ENCODE assay signal across 24 cellular contexts in the genomic region with DNA sequence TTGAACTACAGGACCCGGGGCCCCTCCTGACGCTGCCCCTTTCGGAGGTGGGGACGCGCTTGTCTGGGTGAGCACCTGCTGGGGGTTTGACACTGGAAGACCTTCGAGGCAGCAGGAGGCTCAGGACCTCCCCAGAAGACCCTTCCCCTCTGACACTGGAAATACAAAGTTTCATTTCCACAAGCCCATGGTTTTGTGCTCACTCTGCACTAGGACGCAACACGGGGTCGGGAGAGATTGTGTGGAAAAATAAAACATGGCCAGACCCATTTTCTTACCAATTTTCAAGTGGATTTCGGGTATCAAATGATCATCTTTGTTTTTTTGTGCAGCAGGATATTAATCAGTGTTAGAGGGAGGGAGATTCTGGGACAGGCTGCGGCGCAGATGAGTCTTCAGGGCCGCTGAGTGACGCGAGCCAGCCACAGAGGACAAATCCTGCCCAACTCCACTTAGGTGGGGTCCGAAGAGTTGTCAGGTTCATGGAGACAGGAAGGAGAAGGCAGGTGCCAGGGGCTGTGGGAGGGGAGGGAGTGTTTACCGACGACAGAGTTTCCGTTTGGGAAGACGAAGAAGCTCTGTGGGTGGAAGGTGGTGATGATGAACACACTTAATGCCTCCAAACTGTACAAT.
"Had no signal": no experiment of that assay in that cellular context is flagged by ENCODE, and none has a peak within 500 bp of the region (broad histone marks: within the 10 kb centered on the region; RNA-seq: fewer than 3 reads in every experiment).

No MANE protein-coding gene starts in this region.

- DNase-seq: activated CD4-positive, alpha-beta T cell treated with anti-CD3 and anti-CD28 coated beads, Interleukin-2, amount 10 ng/mL, durations not matched to agents 24 days and 14 days; activated CD8-positive, alpha-beta memory T cell treated with anti-CD3 and anti-CD28 coated beads, Interleukin-2, amount 10 ng/mL, durations not matched to agents 7 days and 5 days; activated CD8-positive, alpha-beta T cell treated with anti-CD3 and anti-CD28 coated beads for 36 hours; activated gamma-delta T cell treated with Interleukin-2 at 50 U/mL for 16 hours; activated T-cell treated with anti-CD3 and anti-CD28 coated beads for 4 hours; anterior cingulate cortex; brain microvascular endothelial cell; colonic mucosa; esophagus squamous epithelium; left colon; naive thymus-derived CD4-positive, alpha-beta T cell; occipital lobe; stimulated activated CD4-positive, alpha-beta T cell treated with anti-CD3 and anti-CD28 coated beads, Interleukin-4, amount 100 ng/mL, for 1 hour; stimulated activated naive CD4-positive, alpha-beta T cell; upper lobe of right lung had no signal

- H3K27ac Mint-ChIP-seq: activated CD4-positive, alpha-beta T cell treated with anti-CD3 and anti-CD28 coated beads, Interleukin-2, amount 10 ng/mL, durations not matched to agents 24 days and 14 days; activated CD8-positive, alpha-beta memory T cell treated with anti-CD3 and anti-CD28 coated beads, Interleukin-2, amount 10 ng/mL, durations not matched to agents 7 days and 5 days; activated CD8-positive, alpha-beta T cell treated with anti-CD3 and anti-CD28 coated beads for 36 hours; activated naive CD4-positive, alpha-beta T cell treated with anti-CD3 and anti-CD28 coated beads, Interleukin-2, amount 50 U/mL, for 24 hours; naive thymus-derived CD4-positive, alpha-beta T cell had no signal

- H3K36me3 ChIP-seq: brain microvascular endothelial cell, colonic mucosa, esophagus squamous epithelium, gastroesophageal sphincter, heart left ventricle, thoracic aorta, upper lobe of right lung had no signal

- H3K4me3 Mint-ChIP-seq: activated CD4-positive, alpha-beta T cell treated with anti-CD3 and anti-CD28 coated beads, Interleukin-2, amount 10 ng/mL, durations not matched to agents 24 days and 14 days; activated CD8-positive, alpha-beta memory T cell treated with anti-CD3 and anti-CD28 coated beads, Interleukin-2, amount 10 ng/mL, durations not matched to agents 7 days and 5 days; activated CD8-positive, alpha-beta T cell treated with anti-CD3 and anti-CD28 coated beads for 36 hours; activated naive CD4-positive, alpha-beta T cell treated with anti-CD3 and anti-CD28 coated beads, Interleukin-2, amount 50 U/mL, for 24 hours; central memory CD8-positive, alpha-beta T cell; naive thymus-derived CD4-positive, alpha-beta T cell had no signal

- H3K9me3 Mint-ChIP-seq: activated naive CD4-positive, alpha-beta T cell treated with anti-CD3 and anti-CD28 coated beads, Interleukin-2, amount 50 U/mL, for 24 hours had no signal

- H3K4me1 Mint-ChIP-seq: activated CD4-positive, alpha-beta T cell treated with anti-CD3 and anti-CD28 coated beads, Interleukin-2, amount 10 ng/mL, durations not matched to agents 24 days and 14 days; activated CD8-positive, alpha-beta memory T cell treated with anti-CD3 and anti-CD28 coated beads, Interleukin-2, amount 10 ng/mL, durations not matched to agents 7 days and 5 days; activated naive CD4-positive, alpha-beta T cell treated with anti-CD3 and anti-CD28 coated beads, Interleukin-2, amount 50 U/mL, for 24 hours; central memory CD8-positive, alpha-beta T cell; naive thymus-derived CD4-positive, alpha-beta T cell had no signal

- ATAC-seq: activated CD4-positive, CD25-positive, alpha-beta regulatory T cell treated with anti-CD3 and anti-CD28 coated beads, Interleukin-2, amount 50 U/mL, for 24 hours; activated CD8-positive, alpha-beta memory T cell treated with anti-CD3 and anti-CD28 coated beads, Interleukin-2, amount 10 ng/mL, durations not matched to agents 7 days and 5 days; activated CD8-positive, alpha-beta T cell treated with anti-CD3 and anti-CD28 coated beads for 36 hours; gastroesophageal sphincter; heart left ventricle; left colon; naive thymus-derived CD4-positive, alpha-beta T cell; SK-N-SH treated with all-trans-retinoic acid at 6 μM for 48 hours; upper lobe of right lung had no signal

- H3K4me3 ChIP-seq: colonic mucosa, dorsolateral prefrontal cortex, esophagus squamous epithelium, gastroesophageal sphincter, heart left ventricle, lung, thoracic aorta, upper lobe of right lung had no signal

- H3K27me3 Mint-ChIP-seq: activated CD4-positive, alpha-beta T cell treated with anti-CD3 and anti-CD28 coated beads, Interleukin-2, amount 10 ng/mL, durations not matched to agents 24 days and 14 days; activated CD8-positive, alpha-beta memory T cell treated with anti-CD3 and anti-CD28 coated beads, Interleukin-2, amount 10 ng/mL, durations not matched to agents 7 days and 5 days; activated CD8-positive, alpha-beta T cell treated with anti-CD3 and anti-CD28 coated beads for 36 hours; activated naive CD4-positive, alpha-beta T cell treated with anti-CD3 and anti-CD28 coated beads, Interleukin-2, amount 50 U/mL, for 24 hours; central memory CD8-positive, alpha-beta T cell had no signal

- H3K27ac ChIP-seq: brain microvascular endothelial cell, colonic mucosa, esophagus squamous epithelium, gastroesophageal sphincter, heart left ventricle, thoracic aorta, upper lobe of right lung had no signal

- H3K27me3 ChIP-seq: brain microvascular endothelial cell, colonic mucosa, gastroesophageal sphincter, heart left ventricle, upper lobe of right lung had no signal

- H3K36me3 Mint-ChIP-seq: activated naive CD4-positive, alpha-beta T cell treated with anti-CD3 and anti-CD28 coated beads, Interleukin-2, amount 50 U/mL, for 24 hours had no signal

- H3K9me3 ChIP-seq: colonic mucosa, esophagus squamous epithelium, gastroesophageal sphincter, heart left ventricle, thoracic aorta, upper lobe of right lung had no signal

- H3K4me1 ChIP-seq: colonic mucosa, esophagus squamous epithelium, upper lobe of right lung had no signal
